ENCODE assay signal across 8 cellular contexts in the genomic region with DNA sequence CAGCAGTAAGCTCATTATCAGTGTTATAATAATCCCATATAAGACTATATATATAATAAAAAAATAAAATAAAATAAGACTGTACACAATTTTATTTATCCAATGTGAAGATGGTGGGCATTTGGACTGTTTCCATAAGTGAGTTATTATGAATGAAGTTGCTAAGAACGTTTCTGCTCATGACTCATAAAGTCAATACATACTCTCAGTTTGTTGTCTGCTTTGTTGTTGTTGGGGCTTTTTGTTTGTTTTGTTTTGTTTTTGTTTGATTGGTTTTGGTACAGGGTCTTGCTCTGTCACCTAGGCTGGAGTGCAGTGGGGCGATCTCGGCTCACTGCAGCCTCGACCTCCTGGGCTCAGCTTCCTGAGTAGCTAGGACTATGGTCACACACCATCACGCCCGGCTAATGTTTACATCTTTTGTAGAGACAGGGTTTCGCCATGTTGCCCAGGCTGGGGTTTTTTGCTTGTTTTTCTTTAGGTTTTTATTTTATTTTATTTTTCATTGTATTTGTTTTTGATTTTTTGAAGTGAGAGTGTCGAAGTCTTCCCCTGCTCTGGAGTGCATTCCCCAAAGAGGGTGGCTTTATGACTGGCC. TPM values are rescaled to one million over a fixed set of nuclear protein-coding genes. Genes with fewer than 3 reads are reported as not detected.
DNase-seq lines count a peak whose midpoint lies in the region; ATAC-seq and TF ChIP-seq lines count a peak whose summit lies in the region.
"Had no signal": no experiment of that assay in that cellular context is flagged by ENCODE, and none has a peak within 500 bp of the region (broad histone marks: within the 10 kb centered on the region; RNA-seq: fewer than 3 reads in every experiment).

No MANE protein-coding gene starts in this region.

- H2AFZ ChIP-seq in GM23338 = peak overlapping the region; percentile 35

- H3K27me3 ChIP-seq in GM23338 (ENCODE audit: insufficient read depth) (peaks cover 27% of the 10 kb centered on the region), RWPE2 (ENCODE audit: insufficient read depth, poor library complexity, severe bottlenecking) (no peaks in the 10 kb centered on the region), spleen (replicated peaks in 1 of 7) (no peaks in the 10 kb centered on the region)

- H3K4me3 Mint-ChIP-seq in GM23338 = peak overlapping the region; percentile 89

- H3K36me3 ChIP-seq in GM23338 (ENCODE audit: insufficient read depth) = no peaks in the 10 kb centered on the region
- no peaks in the 10 kb centered on the region for H3K36me3 ChIP-seq in RWPE2 (ENCODE audit: low read depth)
- H3K36me3 ChIP-seq in spleen = no peaks in the 10 kb centered on the region

- H3K27ac ChIP-seq in GM23338 (ENCODE audit: low read depth) (no peak overlapping the region), RWPE2 (ENCODE audit: poor library complexity, severe bottlenecking) (no peak overlapping the region), spleen (peak overlapping the region in 6 of 8 donors; percentile 88 to 96 (median 94)), caudate nucleus (ENCODE audit: low read depth, low read length) (no peak overlapping the region)

- H3K9me2 ChIP-seq in GM23338 (ENCODE audit: insufficient read depth) = no peaks in the 10 kb centered on the region

- H3K4me1 Mint-ChIP-seq in GM23338 = peaks cover 3% of the 10 kb centered on the region

- H3K9me3 ChIP-seq in RWPE2 (ENCODE audit: severe bottlenecking) = no peaks in the 10 kb centered on the region
- no peaks in the 10 kb centered on the region for H3K9me3 ChIP-seq in spleen

- H3K36me3 Mint-ChIP-seq in GM23338 (ENCODE audit: low read depth) = peaks cover 21% of the 10 kb centered on the region; the same call in 2 of the 3 replicates

- H3K9me3 Mint-ChIP-seq in GM23338 = peaks cover 49% of the 10 kb centered on the region

- H3K79me2 ChIP-seq in GM23338 (replicated peaks; ENCODE audit: insufficient read depth) = no peaks in the 10 kb centered on the region

- TF ChIP-seq POLR2A in spleen (IDR thresholded peaks at IDR 0.05) = no peak

- peaks cover 64% of the 10 kb centered on the region for H3K27me3 Mint-ChIP-seq in GM23338 (ENCODE audit: insufficient read depth, low read depth, poor library complexity)

- H4K20me1 ChIP-seq in GM23338 (replicated peaks; ENCODE audit: insufficient read depth) = no peaks in the 10 kb centered on the region

- no peaks in the 10 kb centered on the region; the same call in none of the 2 replicates for H3F3A ChIP-seq in GM23338 (replicated peaks; ENCODE audit: low read depth)

- H3K27ac Mint-ChIP-seq in GM23338 = no peak overlapping the region; the same call in 1 of the 2 replicates

- intact Hi-C loops in spleen (cut with DNase I; ENCODE audit: low total_unique reads) = no loop called here
- intact Hi-C loops in Right ventricle myocardium superior (cut with DNase I) = loop anchor here (2.0 to 5.0 kb wide), 2 partner anchors 35 to 76 kb away; partner anchors contain the start of gene TRIM41

- WGBS in spleen, 5 donors = 47 to 61% (median 54%) methylated on average over 8 of the region's 8 CpGs

- peak overlapping the region; percentile 69 for H3K4me2 ChIP-seq in GM23338

- TF ChIP-seq CTCF in GM23338 (conservative IDR thresholded peaks at IDR 0.05; ENCODE audit: low read depth in 2 of 2) = no peak
- no peak for TF ChIP-seq CTCF in RWPE2 (IDR thresholded peaks at IDR 0.05; ENCODE audit: poor library complexity, severe bottlenecking)
- no peak for TF ChIP-seq CTCF in fibroblast of mammary gland (conservative IDR thresholded peaks at IDR 0.05; ENCODE audit: control insufficient read depth, insufficient read depth, low read depth, low read length)
- TF ChIP-seq CTCF in spleen (IDR thresholded peaks at IDR 0.05 in 8 of 11, conservative IDR thresholded peaks at IDR 0.05 in 3 of 11) = no peak

- peak overlapping the region; percentile 80 for H3K4me3 ChIP-seq in GM23338
- peak overlapping the region; percentile 68 for H3K4me3 ChIP-seq in RWPE2 (ENCODE audit: severe bottlenecking)
- peak overlapping the region; percentile 61 for H3K4me3 ChIP-seq in fibroblast of mammary gland (ENCODE audit: control insufficient read depth, low read depth, low read length)
- no peak overlapping the region for H3K4me3 ChIP-seq in spleen

- peak; percentile 37 for DNase-seq in GM23338 (ENCODE audit: low spot score)
- DNase-seq in RWPE2 (ENCODE audit: low spot score) = no peak
- peak; percentile 39 for DNase-seq in fibroblast of mammary gland (ENCODE audit: low read depth)
- DNase-seq in spleen = peak; percentile 64
- DNase-seq in Right ventricle myocardium superior = no peak
- DNase-seq in caudate nucleus (lab: John Stamatoyannopoulos, UW) = no peak

- ATAC-seq in GM23338 (no peak), RWPE2 (ENCODE audit: low read depth) (no peak), Right ventricle myocardium superior (ENCODE audit: poor library complexity) (no peak), HG02610 (IDR thresholded peaks at IDR 0.05; ENCODE audit: unreplicated experiment) (no peak)
- ATAC-seq: T-cell had no signal

- H3K4me1 ChIP-seq in GM23338 (ENCODE audit: insufficient read depth) (peaks cover 4% of the 10 kb centered on the region; the same call in 1 of the 2 replicates), RWPE2 (ENCODE audit: insufficient read depth, poor library complexity, severe bottlenecking) (peaks cover 6% of the 10 kb centered on the region), spleen (peaks cover 5 to 79% (median 49%) of the 10 kb centered on the region in 6 donors)

TF ChIP-seq in GM23338, 12 proteins besides CTCF, POLR2A, EP300 and RAD21:
- no peak for TF ChIP-seq JUNB (IDR thresholded peaks at IDR 0.05; ENCODE audit: unreplicated experiment)
- no peak for TF ChIP-seq STAT1 (IDR thresholded peaks at IDR 0.05; ENCODE audit: unreplicated experiment)
- no peak for TF ChIP-seq CREB1 (CRISPR knock-in tag; IDR thresholded peaks at IDR 0.05; ENCODE audit: low read depth)
- TF ChIP-seq NANOG (IDR thresholded peaks at IDR 0.05; ENCODE audit: borderline replicate concordance) = no peak
- TF ChIP-seq ETS1 (IDR thresholded peaks at IDR 0.05) = no peak
- no peak for TF ChIP-seq POLR2AphosphoS5 (IDR thresholded peaks at IDR 0.05; ENCODE audit: low read depth)

RNA-seq across cellular contexts. Expression of gene TRIM7, which starts 18.0 kb away (rescaled TPM):
- total RNA-seq in GM23338 (2014; rRNA removed; shearing (Covaris generic)) = 0.56 and 0.66 TPM in 2 replicates
- polyA plus RNA-seq in GM23338 (2016; fragmentation: Nextera tagmentation; extraction: Ambion mirVana) (0.37 and 0.53 TPM in 2 replicates), spleen (1 to 10 TPM; 1.0 to 1.3 (median 1.2) TPM)
- total RNA-seq in spleen (1 to 10 TPM in 6 of 7 donors, under 1 TPM in 1; 0.81 to 3.9 (median 1.9) TPM), Right ventricle myocardium superior (10.8 TPM)

RNA-seq across cellular contexts. Expression of gene TRIM41, which starts 36.1 kb away (rescaled TPM):
- total RNA-seq in GM23338 (2014; rRNA removed; shearing (Covaris generic)) = 8.7 and 9.7 TPM in 2 replicates
- polyA plus RNA-seq in GM23338 (2016; fragmentation: Nextera tagmentation; extraction: Ambion mirVana) (6.2 and 7.3 TPM in 2 replicates), spleen (10 to 100 TPM; 12.5 to 25.0 (median 24.1) TPM)
- total RNA-seq in spleen (10 to 100 TPM; 14.3 to 34.1 (median 26.6) TPM), Right ventricle myocardium superior (20.7 TPM)

RNA-seq across cellular contexts. Expression of gene OR2V2, which starts 39.6 kb away (rescaled TPM):
- not detected in 2 replicates for total RNA-seq in GM23338 (2014; rRNA removed; shearing (Covaris generic))
- not detected in 2 replicates for polyA plus RNA-seq in GM23338 (2016; fragmentation: Nextera tagmentation; extraction: Ambion mirVana)
- not detected for total RNA-seq in spleen
- not detected for polyA plus RNA-seq in spleen
- total RNA-seq in Right ventricle myocardium superior = not detected
- total RNA-seq: T-cell had no signal

RNA-seq across cellular contexts. Expression of gene OR2V1, which starts 56.0 kb away (rescaled TPM):
- not detected in 2 replicates for total RNA-seq in GM23338 (2014; rRNA removed; shearing (Covaris generic))
- polyA plus RNA-seq in GM23338 (2016; fragmentation: Nextera tagmentation; extraction: Ambion mirVana) (not detected in 2 replicates), spleen (not detected)
- total RNA-seq in spleen (not detected), Right ventricle myocardium superior (not detected)
- total RNA-seq: T-cell had no signal

RNA-seq across cellular contexts. Expression of gene RACK1, which starts 56.7 kb away (rescaled TPM):
- total RNA-seq in GM23338 (2014; rRNA removed; shearing (Covaris generic)) = 4,589 and 4,798 TPM in 2 replicates
- polyA plus RNA-seq in GM23338 (2016; fragmentation: Nextera tagmentation; extraction: Ambion mirVana) (2,372 and 2,567 TPM in 2 replicates), spleen (1,000 to 10,000 TPM; 2,379 to 3,598 (median 2,966) TPM)
- total RNA-seq in spleen (1,000 to 10,000 TPM; 1,202 to 2,949 (median 1,651) TPM), Right ventricle myocardium superior (577 TPM)

Comparison
In these comparisons a context has a peak if more than half of its experiments do, and no peak if none do; other contexts are left out.
1. DNase-seq: peak in GM23338 (single experiment), fibroblast of mammary gland (single experiment) and spleen (single experiment); none in RWPE2 (single experiment), Right ventricle myocardium superior (single experiment) and caudate nucleus (0 of 61).
2. H3K27ac ChIP-seq: peak in spleen (6 of 8); none in GM23338 (single experiment), RWPE2 (single experiment) and caudate nucleus (single experiment).
3. H3K4me3 ChIP-seq: peak in GM23338 (single experiment), RWPE2 (single experiment) and fibroblast of mammary gland (single experiment); none in spleen (0 of 8).